Comparison of ENCODE assay signal across 34 cellular contexts in the genomic region with DNA sequence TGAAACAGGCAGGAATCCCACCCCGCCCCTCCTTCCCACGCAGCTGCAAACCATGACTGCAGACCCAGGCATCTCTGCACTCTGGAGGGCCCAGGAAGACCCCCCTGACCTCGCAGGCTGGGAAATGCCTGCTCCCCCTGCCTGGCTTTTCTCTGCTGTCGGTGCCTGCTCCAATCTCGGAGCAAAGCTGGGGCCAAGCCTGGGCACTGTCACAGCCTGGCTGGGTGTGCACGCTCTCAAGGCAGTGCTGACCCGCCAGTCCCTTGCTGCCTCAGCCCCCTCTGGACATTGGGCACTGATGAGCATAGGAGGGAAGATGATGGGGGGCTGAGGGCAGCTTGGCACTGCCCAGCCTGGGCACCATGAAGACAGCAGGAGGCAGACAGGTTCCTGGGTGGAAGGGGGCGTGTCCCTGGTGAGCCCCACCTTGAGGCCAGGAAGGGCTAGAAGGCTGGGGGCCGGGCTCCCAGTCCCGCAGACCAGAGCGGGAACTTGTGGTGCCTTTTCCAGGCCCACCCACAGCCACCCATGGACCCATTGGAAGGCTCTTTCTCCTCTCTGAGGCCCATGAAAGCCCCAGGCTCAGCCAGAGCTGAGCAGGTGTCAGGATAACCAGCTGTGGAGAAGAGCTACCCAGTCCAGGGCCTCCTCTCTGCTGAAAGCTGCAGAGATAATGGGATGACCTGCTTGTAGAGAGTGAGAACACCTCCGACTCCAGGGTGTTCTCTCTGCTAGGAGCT.
"Had no signal": no experiment of that assay in that cellular context is flagged by ENCODE, and none has a peak within 500 bp of the region (broad histone marks: within the 10 kb centered on the region; RNA-seq: fewer than 3 reads in every experiment).

No MANE protein-coding gene starts in this region.

- H3K27me3 Mint-ChIP-seq: activated CD4-positive, alpha-beta memory T cell treated with anti-CD3 and anti-CD28 coated beads, Interleukin-2, amount 10 ng/mL, durations not matched to agents 7 days and 5 days; activated CD4-positive, alpha-beta T cell treated with anti-CD3 and anti-CD28 coated beads, Interleukin-2, amount 10 ng/mL, durations not matched to agents 7 days and 5 days; activated naive CD8-positive, alpha-beta T cell; activated T-cell treated with anti-CD3 and anti-CD28 coated beads, Interleukin-2, amount 50 U/mL, for 24 hours; effector memory CD8-positive, alpha-beta T cell; T-cell had no signal

- H3K4me1 ChIP-seq: esophagus muscularis mucosa, foreskin keratinocyte, gastrocnemius medialis had no signal

- FAIRE-seq: astrocyte, colon had no signal

- H3K27me3 ChIP-seq: brain microvascular endothelial cell, esophagus muscularis mucosa, foreskin keratinocyte, gastrocnemius medialis had no signal

- H3K27ac ChIP-seq: brain microvascular endothelial cell, esophagus muscularis mucosa, foreskin keratinocyte, gastrocnemius medialis, VCaP had no signal

- H3K27ac Mint-ChIP-seq: activated CD4-positive, alpha-beta memory T cell treated with anti-CD3 and anti-CD28 coated beads, Interleukin-2, amount 10 ng/mL, durations not matched to agents 7 days and 5 days; activated CD4-positive, alpha-beta T cell treated with anti-CD3 and anti-CD28 coated beads, Interleukin-2, amount 10 ng/mL, durations not matched to agents 7 days and 5 days; activated naive CD8-positive, alpha-beta T cell; activated T-cell treated with anti-CD3 and anti-CD28 coated beads, Interleukin-2, amount 50 U/mL, for 24 hours; activated T-cell treated with anti-CD3 and anti-CD28 coated beads, Interleukin-2, amount 50 U/mL, for 72 hours; effector memory CD8-positive, alpha-beta T cell; T-cell; T-helper 1 cell treated with Interleukin-12 subunit alpha and Interleukin-12 subunit beta and Interleukin-4 antibody, amounts not matched to agents 30 μg/mL and 1 μg/mL, for 36 hours; T-helper 2 cell treated with Interferon-gamma antibody and Interleukin-4, amounts not matched to agents 5 μg/mL and 100 μg/mL, for 36 hours; WTC11 had no signal

- H3K4me3 Mint-ChIP-seq: activated CD4-positive, alpha-beta memory T cell treated with anti-CD3 and anti-CD28 coated beads, Interleukin-2, amount 10 ng/mL, durations not matched to agents 7 days and 5 days; activated CD4-positive, alpha-beta T cell treated with anti-CD3 and anti-CD28 coated beads, Interleukin-2, amount 10 ng/mL, durations not matched to agents 7 days and 5 days; activated naive CD8-positive, alpha-beta T cell; activated T-cell treated with anti-CD3 and anti-CD28 coated beads, Interleukin-2, amount 50 U/mL, for 24 hours; activated T-cell treated with anti-CD3 and anti-CD28 coated beads, Interleukin-2, amount 50 U/mL, for 72 hours; effector memory CD8-positive, alpha-beta T cell; T-cell; T-helper 1 cell treated with Interleukin-12 subunit alpha and Interleukin-12 subunit beta and Interleukin-4 antibody, amounts not matched to agents 30 μg/mL and 1 μg/mL, for 36 hours; T-helper 2 cell treated with Interferon-gamma antibody and Interleukin-4, amounts not matched to agents 5 μg/mL and 100 μg/mL, for 36 hours; WTC11 had no signal

- H3K4me3 ChIP-seq: esophagus muscularis mucosa, gastrocnemius medialis had no signal

- H3K4me1 Mint-ChIP-seq: activated CD4-positive, alpha-beta memory T cell treated with anti-CD3 and anti-CD28 coated beads, Interleukin-2, amount 10 ng/mL, durations not matched to agents 7 days and 5 days; activated CD4-positive, alpha-beta T cell treated with anti-CD3 and anti-CD28 coated beads, Interleukin-2, amount 10 ng/mL, durations not matched to agents 7 days and 5 days; T-cell; WTC11 had no signal

- DNase-seq: activated CD4-positive, alpha-beta memory T cell treated with anti-CD3 and anti-CD28 coated beads, Interleukin-2, amount 10 ng/mL, durations not matched to agents 7 days and 5 days; activated CD4-positive, alpha-beta T cell treated with anti-CD3 and anti-CD28 coated beads for 1 hour; activated CD4-positive, alpha-beta T cell treated with anti-CD3 and anti-CD28 coated beads for 4 hours; activated CD4-positive, alpha-beta T cell treated with anti-CD3 and anti-CD28 coated beads, Interleukin-2, amount 10 ng/mL, durations not matched to agents 7 days and 5 days; activated CD4-positive, alpha-beta T cell treated with anti-CD3 and anti-CD28 coated beads, Interleukin-2, amount 50 U/mL, for 4 hours; activated CD8-positive, alpha-beta memory T cell treated with anti-CD3 and anti-CD28 coated beads, Interleukin-2, amount 50 U/mL, for 48 hours; activated gamma-delta T cell; activated naive CD4-positive, alpha-beta T cell; activated naive CD4-positive, alpha-beta T cell treated with anti-CD3 and anti-CD28 coated beads, Interleukin-2, amount 50 U/mL, for 16 hours; activated T-cell treated with anti-CD3 and anti-CD28 coated beads for 4 hours; activated T-cell treated with anti-CD3 and anti-CD28 coated beads, Interleukin-2, amount 50 U/mL, for 24 hours; activated T-cell treated with anti-CD3 and anti-CD28 coated beads, Interleukin-2, amount 50 U/mL, for 72 hours; amniotic stem cell; anterior cingulate cortex; brain microvascular endothelial cell; caudate nucleus; cortex of kidney; dermis blood vessel endothelial cell; effector CD4-positive, alpha-beta T cell; effector memory CD8-positive, alpha-beta T cell; erythroblast; foreskin keratinocyte; gastrocnemius medialis; SW 1271; T-cell; T1000 had no signal

- H3K36me3 ChIP-seq: brain microvascular endothelial cell had no signal
